In genomic region chr1:12229835-12230548, GRCh38 we compare ENCODE assay signal across 8 cellular contexts. TPM values are rescaled to one million over a fixed set of nuclear protein-coding genes. Genes with fewer than 3 reads are reported as not detected.
DNase-seq lines count a peak whose midpoint lies in the region; ATAC-seq, FAIRE-seq and TF ChIP-seq lines count a peak whose summit lies in the region.

TSS of gene VPS13D (plus strand) at chr1:12230030. CDS start at chr1:12234267, 4,237 bp downstream.

- TF ChIP-seq POLR2A in right lobe of liver (IDR thresholded peaks at IDR 0.05), result peak; percentile 69

- peaks cover 0 to under 1% (median 0%) of the 10 kb centered on the region in 4 donors for H3K36me3 ChIP-seq in right lobe of liver

- ATAC-seq in HG03066 (IDR thresholded peaks at IDR 0.05; ENCODE audit: low read depth, unreplicated experiment), result peak; percentile 81
- ATAC-seq in right lobe of liver, result peak; percentile 76 to 85 (median 80)

- peak; percentile 78 for DNase-seq in ACHN
- DNase-seq in GM18507 (ENCODE audit: extremely low spot score, insufficient read length, low read depth), result peak; percentile 92
- DNase-seq in NCI-H526 treated with DMSO at 0.1 percent for 48 hours (lab: John Stamatoyannopoulos, UW), result peak; percentile 39
- DNase-seq in activated CD4-positive, alpha-beta T cell treated with anti-CD3 and anti-CD28 coated beads, Interleukin-2, amount 50 U/mL, for 4 hours, result peak; percentile 78
- peak; percentile 58 to 86 (median 72) for DNase-seq in dorsolateral prefrontal cortex
- DNase-seq in right lobe of liver, result peak; percentile 87 to 92 (median 89)
- DNase-seq in stimulated activated CD4-positive, alpha-beta T cell treated with anti-CD3 and anti-CD28 coated beads, Interleukin-4, amount 100 ng/mL, for 4 hours, result peak; percentile 74 to 87

- H3K27me3 ChIP-seq in dorsolateral prefrontal cortex (no peaks in the 10 kb centered on the region), right lobe of liver (no peaks in the 10 kb centered on the region)

- in situ Hi-C loops in ACHN (cut with HindIII; ENCODE audit: low pct_ligation_motif_present, low pct_unique_long_range_greater_than_20kb, low sequenced_read_pairs), result no loop called here

- intact Hi-C loops in dorsolateral prefrontal cortex (cut with DNase I), result loop anchor here in 1 of 2 donors (5.0 kb wide), 1 partner anchor 392 kb away; no protein-coding TSS in a partner anchor
- intact Hi-C loops in right lobe of liver (cut with DNase I), result no loop called here

- H3K9me3 ChIP-seq in right lobe of liver, result no peaks in the 10 kb centered on the region

- peaks cover 0 to 16% (median 0%) of the 10 kb centered on the region in 4 donors for H3K4me1 ChIP-seq in right lobe of liver

- FAIRE-seq in GM18507 (lab: Jason Lieb, UNC), result peak; percentile 69

- WGBS in right lobe of liver (ENCODE audit: insufficient coverage, low coverage, low lambda C conversion rate, missing lambda C conversion rate), result no CpG with 5 or more reads among the region's 77 CpGs

- peak; percentile 57 to 96 (median 84) for TF ChIP-seq CTCF in dorsolateral prefrontal cortex (IDR thresholded peaks at IDR 0.05 in 54 of 56, conservative IDR thresholded peaks at IDR 0.05 in 2 of 56; ENCODE audit: low read depth in 1 of 56, partially characterized antibody in 56 of 56)
- TF ChIP-seq CTCF in right lobe of liver (IDR thresholded peaks at IDR 0.05), result peak; percentile 86 to 98 (median 93)

- H3K4me3 ChIP-seq in dorsolateral prefrontal cortex (peak within 1 kb of the TSS; percentile 68 to 100 (median 97)), right lobe of liver (peak within 1 kb of the TSS; percentile 96 to 100 (median 97))

- peak within 1 kb of the TSS in 50 of 59 donors; percentile 16 to 95 (median 76) for H3K27ac ChIP-seq in dorsolateral prefrontal cortex
- peak within 1 kb of the TSS; percentile 87 to 96 (median 92) for H3K27ac ChIP-seq in right lobe of liver

RNA-seq across cellular contexts. Expression of gene VPS13D, which starts in this region (rescaled TPM):
- total RNA-seq in dorsolateral prefrontal cortex (100 to 1,000 TPM in 119 of 120 experiments, 10 to 100 TPM in 1; 83.9 to 199 (median 129) TPM), right lobe of liver (10 to 100 TPM; 25.9 to 36.9 (median 30.8) TPM)

Comparison
In these comparisons a context has a peak if more than half of its experiments do, and no peak if none do; other contexts are left out.
1. Peak in every context shown above with its lines: DNase-seq, ATAC-seq, H3K4me3 ChIP-seq and H3K27ac ChIP-seq.
2. DNase-seq: peak in every context shown above with its lines; median percentile 92 in GM18507; 89 in right lobe of liver; 80 in stimulated activated CD4-positive, alpha-beta T cell treated with anti-CD3 and anti-CD28 coated beads, Interleukin-4, amount 100 ng/mL, for 4 hours; 78 in ACHN; 78 in activated CD4-positive, alpha-beta T cell treated with anti-CD3 and anti-CD28 coated beads, Interleukin-2, amount 50 U/mL, for 4 hours; 72 in dorsolateral prefrontal cortex; 39 in NCI-H526 treated with DMSO at 0.1 percent for 48 hours.